In genomic region chr6:26439552-26440125, GRCh38 we compare ENCODE assay signal across 8 cellular contexts. TPM values are rescaled to one million over a fixed set of nuclear protein-coding genes. Genes with fewer than 3 reads are reported as not detected.
A peak's percentile ranks its signal among the peaks of the same experiment; 100 is the strongest.
DNase-seq lines count a peak whose midpoint lies in the region; ATAC-seq and TF ChIP-seq lines count a peak whose summit lies in the region.

No MANE protein-coding gene starts in this region.

- H3K36me3 ChIP-seq in HCT116 (ENCODE audit: control insufficient read depth in 1 of 2, insufficient read depth in 2 of 2, low read length in 2 of 2): no peaks in the 10 kb centered on the region

- H3K4me3 ChIP-seq in HCT116 (replicated peaks in 1 of 2; ENCODE audit: low read depth in 1 of 2, low read length in 2 of 2) (peak overlapping the region; percentile 38 to 52), fibroblast of the aortic adventitia (ENCODE audit: low read depth, low read length) (peak overlapping the region; percentile 83)

- CTCF ChIA-PET in HCT116 (lab: Charles Lee): no interaction called here

- peak overlapping the region; percentile 100 for H3K27ac Mint-ChIP-seq in T-helper 17 cell
- peak overlapping the region; percentile 97 for H3K27ac Mint-ChIP-seq in stimulated activated effector memory CD8-positive, alpha-beta T cell treated with anti-CD3 and anti-CD28 coated beads, Interleukin-12 subunit alpha, Interleukin-12 subunit beta, amount 100 ng/mL, for 72 hours

- POLR2A ChIA-PET in HCT116 (lab: Charles Lee): no interaction called here

- no peak for TF ChIP-seq POLR2A in HCT116 (IDR thresholded peaks at IDR 0.05; ENCODE audit: borderline replicate concordance, extremely low read depth, insufficient read depth, insufficient read length)

- H3K79me2 ChIP-seq in HCT116 (ENCODE audit: insufficient read depth, low read length): no peaks in the 10 kb centered on the region

- RAD21 ChIA-PET in HCT116 (lab: Charles Lee; ENCODE audit: low non-redundant PET in 1 of 2, low total read pairs in 2 of 2, uncharacterized antibody in 2 of 2, unreplicated experiment in 2 of 2): no interaction called here

- peaks cover 7% of the 10 kb centered on the region for H3K36me3 Mint-ChIP-seq in T-helper 17 cell (ENCODE audit: low read depth)
- peaks cover 17% of the 10 kb centered on the region for H3K36me3 Mint-ChIP-seq in stimulated activated effector memory CD8-positive, alpha-beta T cell treated with anti-CD3 and anti-CD28 coated beads, Interleukin-12 subunit alpha, Interleukin-12 subunit beta, amount 100 ng/mL, for 72 hours

- DNase-seq in HCT116 (ENCODE audit: low read depth, low spot score) (no peak), T-helper 17 cell (no peak), fibroblast of the aortic adventitia (ENCODE audit: low read depth) (no peak), NCI-H2196 (lab: John Stamatoyannopoulos, UW; ENCODE audit: unreplicated experiment) (no peak)
- no peak for DNase-seq in stimulated activated effector memory CD8-positive, alpha-beta T cell treated with anti-CD3 and anti-CD28 coated beads, Interleukin-12 subunit alpha, Interleukin-12 subunit beta, amount 100 ng/mL, for 72 hours (ENCODE audit: low spot score in 2 of 2)
- no peak for DNase-seq in activated CD4-positive, CD25-positive, alpha-beta regulatory T cell (lab: John Stamatoyannopoulos, UW)

- H2AFZ ChIP-seq in HCT116 (ENCODE audit: low read depth, low read length, poor library complexity, severe bottlenecking): no peak overlapping the region

- ATAC-seq in HCT116: no peak
- ATAC-seq in T-helper 17 cell: peak; percentile 8
- ATAC-seq in stimulated activated effector memory CD8-positive, alpha-beta T cell treated with anti-CD3 and anti-CD28 coated beads, Interleukin-12 subunit alpha, Interleukin-12 subunit beta, amount 100 ng/mL, for 72 hours: no peak
- no peak for ATAC-seq in HG03025 (IDR thresholded peaks at IDR 0.05; ENCODE audit: low FRiP score, unreplicated experiment)
- no peak for ATAC-seq in GM18511 (IDR thresholded peaks at IDR 0.05; ENCODE audit: unreplicated experiment)

- no TSS peak for BruUV-seq in HCT116 (replicated peaks; lab: Mats Ljungman, UMichigan)

- H3K4me1 Mint-ChIP-seq in T-helper 17 cell: peaks cover 30% of the 10 kb centered on the region
- H3K4me1 Mint-ChIP-seq in stimulated activated effector memory CD8-positive, alpha-beta T cell treated with anti-CD3 and anti-CD28 coated beads, Interleukin-12 subunit alpha, Interleukin-12 subunit beta, amount 100 ng/mL, for 72 hours: peaks cover 48% of the 10 kb centered on the region

- no peaks in the 10 kb centered on the region for H3K9me3 Mint-ChIP-seq in stimulated activated effector memory CD8-positive, alpha-beta T cell treated with anti-CD3 and anti-CD28 coated beads, Interleukin-12 subunit alpha, Interleukin-12 subunit beta, amount 100 ng/mL, for 72 hours

- H3K9ac ChIP-seq in HCT116 (ENCODE audit: low read length): peak overlapping the region; percentile 55; the same call in 1 of the 2 replicates

- no peak for TF ChIP-seq RAD21 in HCT116 (IDR thresholded peaks at IDR 0.05; ENCODE audit: low read depth)

- peak overlapping the region; percentile 77 for H3K4me2 ChIP-seq in HCT116 (ENCODE audit: low read length)

- H3K9me3 ChIP-seq in HCT116 (ENCODE audit: control insufficient read depth in 1 of 2, insufficient read depth in 1 of 2, low read depth in 1 of 2, low read length in 2 of 2) (no peaks in the 10 kb centered on the region), T-helper 17 cell (ENCODE audit: control insufficient read depth, low read length, poor library complexity, severe bottlenecking) (no peaks in the 10 kb centered on the region)

- no peak for TF ChIP-seq CTCF in HCT116 (IDR thresholded peaks at IDR 0.05 in 2 of 3, conservative IDR thresholded peaks at IDR 0.05 in 1 of 3; ENCODE audit: borderline replicate concordance in 1 of 3, insufficient read depth in 1 of 3, low read depth in 2 of 3, low read length in 2 of 3)
- no peak for TF ChIP-seq CTCF in fibroblast of the aortic adventitia (IDR thresholded peaks at IDR 0.05; ENCODE audit: insufficient read depth, low read length)

- H3K27ac ChIP-seq in HCT116 (ENCODE audit: low read depth, low read length): no peak overlapping the region; the same call in 1 of the 2 replicates

- H3K27me3 ChIP-seq in HCT116 (ENCODE audit: insufficient read depth, low read length): no peaks in the 10 kb centered on the region

- H3K4me1 ChIP-seq in HCT116 (ENCODE audit: control insufficient read depth in 1 of 2, insufficient read depth in 2 of 2, low read length in 2 of 2): peaks cover 0 to 13% of the 10 kb centered on the region in 2 experiments; a peak in 3 of 4 replicates

- no peaks in the 10 kb centered on the region for H3K27me3 Mint-ChIP-seq in T-helper 17 cell

- H3K9me2 ChIP-seq in HCT116 (ENCODE audit: insufficient read depth): no peaks in the 10 kb centered on the region

- peak overlapping the region; percentile 100 for H3K4me3 Mint-ChIP-seq in T-helper 17 cell
- peak overlapping the region; percentile 89 for H3K4me3 Mint-ChIP-seq in stimulated activated effector memory CD8-positive, alpha-beta T cell treated with anti-CD3 and anti-CD28 coated beads, Interleukin-12 subunit alpha, Interleukin-12 subunit beta, amount 100 ng/mL, for 72 hours

- intact Hi-C loops in HCT116 (cut with micrococcal nuclease): no loop called here

- H4K20me1 ChIP-seq in HCT116 (ENCODE audit: insufficient read depth): no peaks in the 10 kb centered on the region

TF ChIP-seq in HCT116, 20 proteins besides CTCF, POLR2A, EP300 and RAD21:
- TF ChIP-seq EZH2phosphoT487 (IDR thresholded peaks at IDR 0.05; ENCODE audit: borderline replicate concordance) (no peak), ELF1 (IDR thresholded peaks at IDR 0.05; ENCODE audit: borderline replicate concordance, low read depth) (no peak), CBX3 (IDR thresholded peaks at IDR 0.05; ENCODE audit: low read depth) (no peak), MAX (IDR thresholded peaks at IDR 0.05) (no peak)

RNA-seq across cellular contexts. Expression of gene BTN3A3, which starts 0.7 kb away (rescaled TPM):
- 5.8 TPM for total RNA-seq in HCT116 (2021; ENCODE audit: unreplicated experiment)
- 3.6 and 3.7 TPM in 2 replicates for polyA plus RNA-seq in HCT116 (2012)
- total RNA-seq in T-helper 17 cell: 10 to 100 TPM; 51.6 to 78.0 TPM
- 17.7 and 20.5 TPM in 2 replicates for total RNA-seq in fibroblast of the aortic adventitia (ENCODE audit: low replicate concordance)

RNA-seq across cellular contexts. Expression of gene BTN2A1, which starts 18.1 kb away (rescaled TPM):
- 11.2 TPM for total RNA-seq in HCT116 (2021; ENCODE audit: unreplicated experiment)
- polyA plus RNA-seq in HCT116 (2012): 11.1 and 12.0 TPM in 2 replicates
- total RNA-seq in T-helper 17 cell: 10 to 100 TPM; 25.9 to 27.9 TPM
- total RNA-seq in fibroblast of the aortic adventitia (ENCODE audit: low replicate concordance): 11.7 and 17.9 TPM in 2 replicates

RNA-seq across cellular contexts. Expression of gene BTN3A1, which starts 37.6 kb away (rescaled TPM):
- 9.0 TPM for total RNA-seq in HCT116 (2021; ENCODE audit: unreplicated experiment)
- polyA plus RNA-seq in HCT116 (2012): 4.8 and 5.0 TPM in 2 replicates
- total RNA-seq in T-helper 17 cell: 100 to 1,000 TPM; 169 to 205 TPM
- 24.0 and 83.6 TPM in 2 replicates for total RNA-seq in fibroblast of the aortic adventitia (ENCODE audit: low replicate concordance)

RNA-seq across cellular contexts. Expression of gene BTN2A2, which starts 56.7 kb away (rescaled TPM):
- total RNA-seq in HCT116 (2021; ENCODE audit: unreplicated experiment): 15.4 TPM
- 13.0 and 14.6 TPM in 2 replicates for polyA plus RNA-seq in HCT116 (2012)
- total RNA-seq in T-helper 17 cell: 10 to 100 TPM; 21.4 to 23.6 TPM
- 7.5 and 10.2 TPM in 2 replicates for total RNA-seq in fibroblast of the aortic adventitia (ENCODE audit: low replicate concordance)
